1 cellular context compared by ENCODE assay signal in genomic region chr1:51622455-51622913, GRCh38.
TF ChIP-seq lines count a peak whose summit lies in the region.

No MANE protein-coding gene starts in this region.

TF ChIP-seq in WTC11, 78 proteins besides CTCF, POLR2A, EP300 and RAD21 (continued from another document):
- TF ChIP-seq ATF6 (CRISPR knock-in tag; IDR thresholded peaks at IDR 0.05) (no peak), FOXP1 (CRISPR knock-in tag; IDR thresholded peaks at IDR 0.05; ENCODE audit: borderline replicate concordance) (no peak), SP1 (CRISPR knock-in tag; conservative IDR thresholded peaks at IDR 0.05) (no peak), E2F1 (CRISPR knock-in tag; IDR thresholded peaks at IDR 0.05) (no peak)
